28 cellular contexts compared by ENCODE assay signal in genomic region chr1:205642679-205643307, GRCh38. TPM values are rescaled to one million over a fixed set of nuclear protein-coding genes. Genes with fewer than 3 reads are reported as not detected.
"Had no signal": no experiment of that assay in that cellular context is flagged by ENCODE, and none has a peak within 500 bp of the region (broad histone marks: within the 10 kb centered on the region; RNA-seq: fewer than 3 reads in every experiment).

No MANE protein-coding gene starts in this region.

- H3K9me3 Mint-ChIP-seq: naive thymus-derived CD4-positive, alpha-beta T cell; natural killer cell; nephron; neural crest cell; stimulated activated memory B cell treated with anti-CD40 and anti-IgM and Interleukin-4, amounts not matched to agents 10 μg/mL and 1 μg/mL and 100 μg/mL, for 72 hours; stimulated activated naive CD8-positive, alpha-beta T cell treated with anti-CD3 and anti-CD28 coated beads, Interleukin-15, amount 100 ng/mL, for 72 hours; type B pancreatic cell had no signal

- H3K36me3 ChIP-seq: neutrophil, pancreas, suprapubic skin, tibial artery, transverse colon, upper lobe of right lung, uterus had no signal

- H3K27me3 ChIP-seq: pancreas, spleen, suprapubic skin, testis, transverse colon, upper lobe of right lung, uterus had no signal

- ATAC-seq: naive thymus-derived CD4-positive, alpha-beta T cell; natural killer cell; pancreas; psoas muscle; right cardiac atrium; sciatic nerve; stimulated activated memory B cell treated with anti-CD40 and anti-IgM and Interleukin-4, amounts not matched to agents 10 μg/mL and 1 μg/mL and 100 μg/mL, for 72 hours; stimulated activated naive CD8-positive, alpha-beta T cell treated with anti-CD3 and anti-CD28 coated beads, Interleukin-15, amount 100 ng/mL, for 72 hours; stimulated activated naive CD8-positive, alpha-beta T cell treated with anti-CD3 and anti-CD28 coated beads, Interleukin-15, Interleukin-2, amounts not matched to agents 100 U/mL and 50 U/mL, for 24 hours; upper lobe of right lung had no signal

- H3K4me1 ChIP-seq: pancreas, spleen, suprapubic skin, testis, transverse colon, upper lobe of right lung, uterus had no signal

- H3K9me3 ChIP-seq: neutrophil, pancreas, psoas muscle, spleen, suprapubic skin, testis, tibial artery, transverse colon, upper lobe of right lung, uterus had no signal

- H3K27ac ChIP-seq: neutrophil, pancreas, psoas muscle, skin epidermis, spleen, suprapubic skin, testis, tibial artery, transverse colon, upper lobe of right lung, uterus had no signal

- H3K4me1 Mint-ChIP-seq: naive thymus-derived CD4-positive, alpha-beta T cell; natural killer cell; stimulated activated memory B cell treated with anti-CD40 and anti-IgM and Interleukin-4, amounts not matched to agents 10 μg/mL and 1 μg/mL and 100 μg/mL, for 72 hours; stimulated activated naive CD8-positive, alpha-beta T cell treated with anti-CD3 and anti-CD28 coated beads, Interleukin-15, amount 100 ng/mL, for 72 hours had no signal

- H3K36me3 Mint-ChIP-seq: naive thymus-derived CD4-positive, alpha-beta T cell; natural killer cell; stimulated activated memory B cell treated with anti-CD40 and anti-IgM and Interleukin-4, amounts not matched to agents 10 μg/mL and 1 μg/mL and 100 μg/mL, for 72 hours; type B pancreatic cell had no signal

- H3K27me3 Mint-ChIP-seq: stimulated activated memory B cell treated with anti-CD40 and anti-IgM and Interleukin-4, amounts not matched to agents 10 μg/mL and 1 μg/mL and 100 μg/mL, for 72 hours had no signal

- H3K4me3 Mint-ChIP-seq: naive thymus-derived CD4-positive, alpha-beta T cell; natural killer cell; nephron; neural crest cell; stimulated activated memory B cell treated with anti-CD40 and anti-IgM and Interleukin-4, amounts not matched to agents 10 μg/mL and 1 μg/mL and 100 μg/mL, for 72 hours; stimulated activated naive CD8-positive, alpha-beta T cell treated with anti-CD3 and anti-CD28 coated beads, Interleukin-15, amount 100 ng/mL, for 72 hours; type B pancreatic cell had no signal

- H3K27ac Mint-ChIP-seq: naive thymus-derived CD4-positive, alpha-beta T cell; natural killer cell; nephron; stimulated activated memory B cell treated with anti-CD40 and anti-IgM and Interleukin-4, amounts not matched to agents 10 μg/mL and 1 μg/mL and 100 μg/mL, for 72 hours; stimulated activated naive CD8-positive, alpha-beta T cell treated with anti-CD3 and anti-CD28 coated beads, Interleukin-15, amount 100 ng/mL, for 72 hours; type B pancreatic cell had no signal

- H3K4me3 ChIP-seq: pancreas, psoas muscle, skin epidermis, smooth muscle cell, spleen, suprapubic skin, testis, tibial artery, transverse colon, upper lobe of right lung, uterus had no signal

- DNase-seq: naive thymus-derived CD4-positive, alpha-beta T cell; natural killer cell; nucleus accumbens; psoas muscle; right cardiac atrium; spleen; stimulated activated CD4-positive, alpha-beta T cell treated with anti-CD3 and anti-CD28 coated beads, Interleukin-12 subunit alpha, Interleukin-12 subunit beta, amount 100 ng/mL, for 4 hours; stimulated activated CD4-positive, alpha-beta T cell treated with anti-CD3 and anti-CD28 coated beads, Interleukin-1b, Interleukin-23, amount 100 ng/mL, for 48 hours; stimulated activated CD4-positive, alpha-beta T cell treated with anti-CD3 and anti-CD28 coated beads, Interleukin-4, amount 100 ng/mL, for 1 hour; stimulated activated naive CD4-positive, alpha-beta T cell; stimulated activated naive CD8-positive, alpha-beta T cell treated with anti-CD3 and anti-CD28 coated beads, Interleukin-15, amount 100 ng/mL, for 72 hours; stimulated activated naive CD8-positive, alpha-beta T cell treated with anti-CD3 and anti-CD28 coated beads, Interleukin-15, Interleukin-2, amounts not matched to agents 100 U/mL and 50 U/mL, for 24 hours; substantia nigra; testis; tibial artery; transverse colon; upper lobe of right lung; uterus had no signal

RNA-seq across cellular contexts. Expression of gene SLC45A3, which starts 37.5 kb away (rescaled TPM):
- polyA plus RNA-seq: naive thymus-derived CD4-positive, alpha-beta T cell had no signal
